ENCODE assay signal across 18 cellular contexts in the genomic region with DNA sequence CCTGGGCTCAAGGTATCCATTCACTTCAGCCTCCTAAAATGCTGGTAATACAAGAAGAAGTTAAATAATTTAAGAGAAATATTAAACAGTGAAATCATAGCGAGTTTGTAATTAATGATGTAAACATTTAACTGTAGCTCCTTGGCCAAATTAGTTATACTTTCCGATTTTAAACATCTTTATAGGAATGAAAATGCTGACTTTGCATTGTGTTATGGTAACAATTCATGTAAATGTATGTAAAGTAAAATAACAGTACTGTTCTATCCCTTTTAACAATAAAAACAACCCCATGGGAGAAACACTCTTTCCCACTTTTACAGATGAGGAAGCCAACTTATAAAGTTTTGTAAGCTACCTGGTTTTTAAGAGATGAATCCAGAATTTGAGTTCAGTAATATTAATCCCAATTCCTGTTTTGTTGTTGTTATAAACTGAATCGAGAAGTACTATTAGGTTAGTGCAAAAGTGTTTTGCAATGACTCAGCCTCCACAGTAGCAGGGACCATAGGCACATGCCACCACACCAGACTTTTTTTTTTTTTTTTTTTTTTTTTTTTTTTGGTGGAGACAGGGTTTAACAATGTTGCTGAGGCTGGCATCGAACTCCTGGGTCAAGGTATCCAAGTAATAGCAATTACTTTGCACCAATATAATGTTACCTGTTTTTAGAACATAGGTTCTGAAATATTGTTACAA.
DNase-seq lines count a peak whose midpoint lies in the region; ATAC-seq, FAIRE-seq and TF ChIP-seq lines count a peak whose summit lies in the region.
"Had no signal": no experiment of that assay in that cellular context is flagged by ENCODE, and none has a peak within 500 bp of the region (broad histone marks: within the 10 kb centered on the region; RNA-seq: fewer than 3 reads in every experiment).

No MANE protein-coding gene starts in this region.

- POLR2A ChIA-PET in H1 (lab: Charles Lee; ENCODE audit: partially characterized antibody), result no interaction called here

- H4K5ac ChIP-seq in H1 (ENCODE audit: insufficient read length, low read depth, low read length), result no peak overlapping the region

- no peak overlapping the region for H2BK20ac ChIP-seq in H1 (ENCODE audit: low read length)

- no peaks in the 10 kb centered on the region for H3K27me3 ChIP-seq in H1 (replicated peaks in 1 of 4; ENCODE audit: control insufficient read depth in 3 of 4, extremely low read depth in 1 of 4, insufficient read depth in 3 of 4, low read length in 3 of 4)
- H3K27me3 ChIP-seq: BE2C had no signal

- no peak overlapping the region for H2AK5ac ChIP-seq in H1 (ENCODE audit: low read depth, low read length)

- H3K4ac ChIP-seq in H1 (replicated peaks; ENCODE audit: insufficient read length, low read depth, low read length), result no peak overlapping the region

- no peak for TF ChIP-seq EP300 in H1 (IDR thresholded peaks at IDR 0.05; ENCODE audit: borderline replicate concordance in 1 of 2, low read depth in 2 of 2, low read length in 2 of 2)

- no peaks in the 10 kb centered on the region for H3K36me3 ChIP-seq in H1 (ENCODE audit: control insufficient read depth in 2 of 4, insufficient read depth in 4 of 4, low read length in 3 of 4)
- H3K36me3 ChIP-seq: BE2C, HAP-1 had no signal

- no peaks in the 10 kb centered on the region for H3K23me2 ChIP-seq in H1 (ENCODE audit: low read depth, low read length)

- no peaks in the 10 kb centered on the region for H3K4me1 ChIP-seq in H1 (replicated peaks in 1 of 4; ENCODE audit: control insufficient read depth in 3 of 4, insufficient read depth in 4 of 4, low read length in 3 of 4)
- H3K4me1 ChIP-seq: BE2C had no signal

- H3K4me3 ChIP-seq in H1 (ENCODE audit: extremely low read depth in 1 of 4, insufficient read depth in 2 of 4, low read depth in 3 of 4, low read length in 4 of 4), result no peak overlapping the region
- H3K4me3 ChIP-seq: GM23248, HAP-1 had no signal

- 94% methylated on average over 4 of the region's 4 CpGs; no CpG with 5 or more reads in 1 of the 2 experiments for WGBS in H1 (ENCODE audit: extremely low coverage in 1 of 2, insufficient coverage in 1 of 2, insufficient read length in 1 of 2, insufficient replicate concordance in 2 of 2, low coverage in 1 of 2, low lambda C conversion rate in 2 of 2, missing lambda C conversion rate in 1 of 2), 2 experiments

- TF ChIP-seq CTCF in H1 (IDR thresholded peaks at IDR 0.05; ENCODE audit: control extremely low read depth in 1 of 3, insufficient read depth in 1 of 3, low read depth in 1 of 3, low read length in 3 of 3), result no peak

- TF ChIP-seq POLR2A in H1 (IDR thresholded peaks at IDR 0.05; ENCODE audit: control extremely low read depth in 1 of 2, low read depth in 2 of 2, low read length in 2 of 2), result no peak

- no peaks in the 10 kb centered on the region for H3K79me2 ChIP-seq in H1 (ENCODE audit: control insufficient read depth in 1 of 2, insufficient read depth in 2 of 2, low read length in 2 of 2)

- H4K91ac ChIP-seq in H1 (replicated peaks; ENCODE audit: insufficient read length, low read length), result no peak overlapping the region

- H3K27ac ChIP-seq in H1 (ENCODE audit: low read depth, low read length), result no peak overlapping the region
- H3K27ac ChIP-seq: C4-2B, GM23248, KMS-11 had no signal

- no peak overlapping the region for H3K4me2 ChIP-seq in H1 (ENCODE audit: insufficient read depth in 1 of 2, low read depth in 2 of 2, low read length in 2 of 2)
- H3K4me2 ChIP-seq: KMS-11 had no signal

- H4K8ac ChIP-seq in H1 (ENCODE audit: extremely low read depth, insufficient read depth, low read length), result no peak overlapping the region

- intact Hi-C loops in posterior vena cava (cut with DNase I), result no loop called here

- no peaks in the 10 kb centered on the region for H3K4me1 Mint-ChIP-seq in activated naive CD8-positive, alpha-beta T cell treated with anti-CD3 and anti-CD28 coated beads for 36 hours
- H3K4me1 Mint-ChIP-seq: CD4-positive, alpha-beta memory T cell; IgD-negative memory B cell had no signal

- DNase-seq in EL (peak; percentile 4), H4 (ENCODE audit: low spot score) (peak; percentile 36), M059J (ENCODE audit: low read depth) (peak; percentile 3), H1 (ENCODE audit: low read depth in 1 of 2, low spot score in 2 of 2) (no peak), DMS53 (lab: John Stamatoyannopoulos, UW) (no peak), posterior vena cava (ENCODE audit: low spot score) (no peak)
- DNase-seq in activated naive CD8-positive, alpha-beta T cell treated with anti-CD3 and anti-CD28 coated beads for 36 hours, result no peak
- DNase-seq: BE2C; CD4-positive, alpha-beta memory T cell; DMS153; DND-41; GM23248; HFFc6 had no signal

- no peak overlapping the region for H3K23ac ChIP-seq in H1 (ENCODE audit: insufficient read length)

- no peak overlapping the region for H2BK12ac ChIP-seq in H1 (ENCODE audit: low read depth, low read length)

- H3K9me3 ChIP-seq in H1 (ENCODE audit: insufficient read depth in 2 of 2, low read depth in 1 of 2, low read length in 1 of 2), result no peaks in the 10 kb centered on the region
- H3K9me3 ChIP-seq: BE2C, HAP-1 had no signal

- H3K14ac ChIP-seq in H1 (ENCODE audit: insufficient read length), result no peak overlapping the region

- no peak overlapping the region for H2BK5ac ChIP-seq in H1 (ENCODE audit: low read depth, low read length)

- H3K9ac ChIP-seq in H1 (replicated peaks in 1 of 4; ENCODE audit: extremely low read depth in 1 of 4, low read depth in 3 of 4, low read length in 3 of 4), result no peak overlapping the region
- H3K9ac ChIP-seq: GM23248, KMS-11 had no signal

- no peak for FAIRE-seq in H1 (lab: Jason Lieb, UNC)

- H2AFZ ChIP-seq in H1 (ENCODE audit: low read length), result 0 out of 2 replicates have a peak overlapping the region, but pooled peaks have one; percentile 79
- H2AFZ ChIP-seq: GM23248 had no signal

- H3K27me3 Mint-ChIP-seq in activated naive CD8-positive, alpha-beta T cell treated with anti-CD3 and anti-CD28 coated beads for 36 hours, result no peaks in the 10 kb centered on the region
- H3K27me3 Mint-ChIP-seq: CD4-positive, alpha-beta memory T cell; IgD-negative memory B cell had no signal

- no peak overlapping the region for H2BK120ac ChIP-seq in H1 (replicated peaks; ENCODE audit: low read depth, low read length)

- H3K9me3 Mint-ChIP-seq in activated naive CD8-positive, alpha-beta T cell treated with anti-CD3 and anti-CD28 coated beads for 36 hours, result peaks cover 6% of the 10 kb centered on the region

- H2BK15ac ChIP-seq in H1 (ENCODE audit: low read length), result no peak overlapping the region

- no peak overlapping the region for H3K4me3 Mint-ChIP-seq in activated naive CD8-positive, alpha-beta T cell treated with anti-CD3 and anti-CD28 coated beads for 36 hours
- H3K4me3 Mint-ChIP-seq: CD4-positive, alpha-beta memory T cell; HFFc6; IgD-negative memory B cell had no signal

- ATAC-seq in SK-N-SH treated with all-trans-retinoic acid at 6 μM for 48 hours, result no peak

- H4K20me1 ChIP-seq in H1 (replicated peaks in 1 of 2; ENCODE audit: control insufficient read depth in 1 of 2, insufficient read depth in 2 of 2, low read length in 2 of 2), result no peaks in the 10 kb centered on the region

- H3K56ac ChIP-seq in H1 (replicated peaks; ENCODE audit: insufficient read length, low read depth, low read length), result no peak overlapping the region

- CTCF ChIA-PET in H1 (lab: Charles Lee; ENCODE audit: partially characterized antibody), result no interaction called here

- no peaks in the 10 kb centered on the region for H3K36me3 Mint-ChIP-seq in activated naive CD8-positive, alpha-beta T cell treated with anti-CD3 and anti-CD28 coated beads for 36 hours
- H3K36me3 Mint-ChIP-seq: CD4-positive, alpha-beta memory T cell; IgD-negative memory B cell had no signal

- H3K18ac ChIP-seq in H1 (ENCODE audit: extremely low read depth, low read length), result no peak overlapping the region

- TF ChIP-seq RAD21 in H1 (IDR thresholded peaks at IDR 0.05 in 1 of 2, conservative IDR thresholded peaks at IDR 0.05 in 1 of 2; ENCODE audit: low read depth in 2 of 2, low read length in 2 of 2), result no peak

- H3K27ac Mint-ChIP-seq in activated naive CD8-positive, alpha-beta T cell treated with anti-CD3 and anti-CD28 coated beads for 36 hours, result no peak overlapping the region
- H3K27ac Mint-ChIP-seq: CD4-positive, alpha-beta memory T cell; HFFc6; IgD-negative memory B cell had no signal

- no peaks in the 10 kb centered on the region for H3K79me1 ChIP-seq in H1 (ENCODE audit: low read depth, low read length)

TF ChIP-seq in H1, 55 proteins besides CTCF, POLR2A, EP300 and RAD21:
- TF ChIP-seq MAFK (IDR thresholded peaks at IDR 0.05; ENCODE audit: low read depth, low read length), result peak; percentile 55; the same call in 1 of the 2 replicates
- TF ChIP-seq RXRA (IDR thresholded peaks at IDR 0.05; ENCODE audit: insufficient read depth, low read depth, low read length), result no peak
- TF ChIP-seq RBBP5 (IDR thresholded peaks at IDR 0.05; ENCODE audit: borderline replicate concordance, low read depth, low read length), result no peak
TF ChIP-seq in H1: peak in this region for 1.

TF ChIP-seq in SK-N-SH treated with all-trans-retinoic acid at 6 μM for 48 hours, 23 proteins besides CTCF, POLR2A, EP300 and RAD21 (continues in another document):
- TF ChIP-seq OSR1 (CRISPR knock-in tag; IDR thresholded peaks at IDR 0.05), result no peak
- TF ChIP-seq ZNF70 (CRISPR knock-in tag; IDR thresholded peaks at IDR 0.05), result no peak
- no peak for TF ChIP-seq CSDC2 (CRISPR knock-in tag; IDR thresholded peaks at IDR 0.05)
- TF ChIP-seq ZNF565 (CRISPR knock-in tag; conservative IDR thresholded peaks at IDR 0.05; ENCODE audit: low read depth), result no peak
- TF ChIP-seq SNAI2 (CRISPR knock-in tag; IDR thresholded peaks at IDR 0.05), result no peak

Comparison
In these comparisons a context has a peak if more than half of its experiments do, and no peak if none do; other contexts are left out.
1. DNase-seq: peak in EL (single experiment), H4 (single experiment) and M059J (single experiment); none in H1 (0 of 2), DMS53 (single experiment), posterior vena cava (single experiment) and activated naive CD8-positive, alpha-beta T cell treated with anti-CD3 and anti-CD28 coated beads for 36 hours (single experiment).